In the genomic region with DNA sequence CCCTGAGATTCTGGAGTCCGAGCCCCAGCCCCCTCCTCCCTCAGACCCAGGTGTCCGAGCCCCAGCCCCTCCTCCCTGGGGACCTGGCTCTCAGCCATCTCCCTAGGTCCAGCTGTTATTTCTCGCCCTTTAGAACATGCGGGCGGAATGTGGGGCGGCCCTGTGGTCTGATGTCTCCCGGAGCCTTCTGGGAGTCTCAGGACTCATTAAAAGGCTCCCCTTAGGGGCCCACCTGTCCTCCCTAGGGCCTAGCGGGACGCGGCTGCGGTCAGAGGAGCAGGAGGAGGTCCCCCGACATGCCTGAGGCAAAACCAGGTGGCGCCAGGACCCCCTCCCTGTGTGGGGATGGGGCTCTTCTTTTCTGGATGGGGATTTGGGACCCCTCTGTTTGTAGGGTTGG, we compare ENCODE assay signal across 8 cellular contexts. TPM values are rescaled to one million over a fixed set of nuclear protein-coding genes. Genes with fewer than 3 reads are reported as not detected.
DNase-seq lines count a peak whose midpoint lies in the region; ATAC-seq and TF ChIP-seq lines count a peak whose summit lies in the region.

A gene (plus strand): TSS at position 235 of the 400 bp plus-strand sequence. CDS start 62 bp downstream, at position 297.

- H3K4me1 ChIP-seq in tibial nerve: peaks cover 0 to 30% (median 19%) of the 10 kb centered on the region in 4 donors

- peak within 1 kb of the TSS; percentile 42 to 78 (median 64) for H3K4me3 ChIP-seq in tibial nerve

- peaks cover 16% of the 10 kb centered on the region for H3K4me1 Mint-ChIP-seq in activated T-cell treated with anti-CD3 and anti-CD28 coated beads, Interleukin-2, amount 50 U/mL, for 4 hours (ENCODE audit: low read depth)
- H3K4me1 Mint-ChIP-seq in activated T-helper 17 cell treated with anti-CD3 and anti-CD28 coated beads, Interleukin-2, amount 50 U/mL, for 72 hours: peaks cover 3% of the 10 kb centered on the region

- no peak for DNase-seq in activated T-cell treated with anti-CD3 and anti-CD28 coated beads, Interleukin-2, amount 50 U/mL, for 4 hours
- no peak for DNase-seq in activated T-cell treated with anti-CD3 and anti-CD28 coated beads for 4 hours
- no peak for DNase-seq in tibial nerve (ENCODE audit: low spot score in 2 of 2)
- no peak for DNase-seq in GF-D8 (lab: John Stamatoyannopoulos, UW)
- DNase-seq in DMS153 (lab: John Stamatoyannopoulos, UW): no peak

- no peak for TF ChIP-seq EP300 in tibial nerve (IDR thresholded peaks at IDR 0.05)

- H3K4me3 Mint-ChIP-seq in activated T-cell treated with anti-CD3 and anti-CD28 coated beads, Interleukin-2, amount 50 U/mL, for 4 hours: peak within 1 kb of the TSS; percentile 86
- peak within 1 kb of the TSS; percentile 87 for H3K4me3 Mint-ChIP-seq in activated T-helper 17 cell treated with anti-CD3 and anti-CD28 coated beads, Interleukin-2, amount 50 U/mL, for 72 hours

- no peaks in the 10 kb centered on the region for H3K36me3 Mint-ChIP-seq in activated T-cell treated with anti-CD3 and anti-CD28 coated beads, Interleukin-2, amount 50 U/mL, for 4 hours (ENCODE audit: insufficient read depth)
- H3K36me3 Mint-ChIP-seq in activated T-helper 17 cell treated with anti-CD3 and anti-CD28 coated beads, Interleukin-2, amount 50 U/mL, for 72 hours (ENCODE audit: low read depth): no peaks in the 10 kb centered on the region

- no peak for TF ChIP-seq CTCF in tibial nerve (IDR thresholded peaks at IDR 0.05)

- peaks cover 19% of the 10 kb centered on the region for H3K27me3 Mint-ChIP-seq in activated T-cell treated with anti-CD3 and anti-CD28 coated beads, Interleukin-2, amount 50 U/mL, for 4 hours (ENCODE audit: low read depth)
- peaks cover 17% of the 10 kb centered on the region for H3K27me3 Mint-ChIP-seq in activated T-helper 17 cell treated with anti-CD3 and anti-CD28 coated beads, Interleukin-2, amount 50 U/mL, for 72 hours

- H3K36me3 ChIP-seq in tibial nerve: no peaks in the 10 kb centered on the region

- H3K27ac ChIP-seq in layer of hippocampus (ENCODE audit: low read depth, low read length): peak within 1 kb of the TSS; percentile 65
- peak within 1 kb of the TSS; percentile 14 to 77 (median 64) for H3K27ac ChIP-seq in tibial nerve

- no peaks in the 10 kb centered on the region for H3K9me3 ChIP-seq in tibial nerve

- no peaks in the 10 kb centered on the region for H3K9me3 Mint-ChIP-seq in activated T-cell treated with anti-CD3 and anti-CD28 coated beads, Interleukin-2, amount 50 U/mL, for 4 hours
- no peaks in the 10 kb centered on the region for H3K9me3 Mint-ChIP-seq in activated T-helper 17 cell treated with anti-CD3 and anti-CD28 coated beads, Interleukin-2, amount 50 U/mL, for 72 hours

- WGBS in tibial nerve, 2 donors: 5 to 25% methylated on average over 7 of the region's 13 CpGs

- no peak for ATAC-seq in activated T-cell treated with anti-CD3 and anti-CD28 coated beads, Interleukin-2, amount 50 U/mL, for 4 hours
- ATAC-seq in activated T-helper 17 cell treated with anti-CD3 and anti-CD28 coated beads, Interleukin-2, amount 50 U/mL, for 72 hours (replicated peaks): no peak
- ATAC-seq in GM19351 (IDR thresholded peaks at IDR 0.05; ENCODE audit: unreplicated experiment): no peak

- H3K27ac Mint-ChIP-seq in activated T-helper 17 cell treated with anti-CD3 and anti-CD28 coated beads, Interleukin-2, amount 50 U/mL, for 72 hours: peak within 1 kb of the TSS; percentile 82

- no peak for TF ChIP-seq POLR2A in tibial nerve (IDR thresholded peaks at IDR 0.05)

- H3K27me3 ChIP-seq in layer of hippocampus (ENCODE audit: control insufficient read depth, insufficient read depth, low read length) (peaks cover 4% of the 10 kb centered on the region), tibial nerve (peaks cover 0 to 72% of the 10 kb centered on the region in 2 donors)

RNA-seq across cellular contexts. Expression of the gene that starts here (rescaled TPM):
- total RNA-seq in activated T-cell treated with anti-CD3 and anti-CD28 coated beads, Interleukin-2, amount 50 U/mL, for 4 hours: under 1 TPM in 2 of 3 donors, not detected in 1; 0.08 to 0.60 TPM
- 1 to 10 TPM in 1 of 2 donors, under 1 TPM in 1; 0.28 to 4.6 TPM for total RNA-seq in activated T-helper 17 cell treated with anti-CD3 and anti-CD28 coated beads, Interleukin-2, amount 50 U/mL, for 72 hours
- under 1 TPM in 1 of 4 donors, not detected in 3; 0.21 TPM for total RNA-seq in tibial nerve
